In the genomic region with DNA sequence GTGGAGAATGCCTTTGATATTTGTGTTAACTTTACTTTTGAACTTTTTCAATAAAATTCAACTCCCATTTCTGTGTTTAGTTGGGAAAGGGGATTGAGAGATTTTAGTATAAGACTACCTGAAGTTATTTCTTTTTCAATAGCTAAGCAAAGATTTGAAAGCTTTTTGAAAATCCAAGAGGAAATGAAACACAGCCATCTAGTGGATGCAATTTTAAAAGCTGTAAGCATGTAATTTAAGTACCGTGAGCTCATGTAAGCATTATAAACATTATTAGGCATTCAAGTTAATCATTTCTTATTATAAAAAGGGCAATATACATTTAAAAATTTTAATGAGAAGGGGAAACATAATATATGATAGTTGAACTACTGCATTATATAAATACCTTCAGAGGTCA, we compare ENCODE assay signal across 12 cellular contexts.
DNase-seq lines count a peak whose midpoint lies in the region; ATAC-seq, FAIRE-seq and TF ChIP-seq lines count a peak whose summit lies in the region.
"Had no signal": no experiment of that assay in that cellular context is flagged by ENCODE, and none has a peak within 500 bp of the region (broad histone marks: within the 10 kb centered on the region; RNA-seq: fewer than 3 reads in every experiment).

No MANE protein-coding gene starts in this region.

- H3K36me3 Mint-ChIP-seq in astrocyte (ENCODE audit: low read depth, unreplicated experiment) = no peaks in the 10 kb centered on the region

- no peak overlapping the region for H2AFZ ChIP-seq in astrocyte (ENCODE audit: low read depth, low read length)

- no peaks in the 10 kb centered on the region for H3K36me3 ChIP-seq in DOHH2 (ENCODE audit: control insufficient read depth, low read length)
- no peaks in the 10 kb centered on the region for H3K36me3 ChIP-seq in astrocyte (ENCODE audit: insufficient read depth, low read length)
- no peaks in the 10 kb centered on the region for H3K36me3 ChIP-seq in right lobe of liver
- H3K36me3 ChIP-seq: thoracic aorta had no signal

- H3K9me3 ChIP-seq in DOHH2 (ENCODE audit: control insufficient read depth, insufficient read depth, low read length) (no peaks in the 10 kb centered on the region), astrocyte (ENCODE audit: insufficient read depth, low read depth, low read length) (no peaks in the 10 kb centered on the region), right lobe of liver (no peaks in the 10 kb centered on the region)
- H3K9me3 ChIP-seq: thoracic aorta had no signal

- WGBS in right lobe of liver (ENCODE audit: insufficient coverage, low coverage, low lambda C conversion rate, missing lambda C conversion rate) = 16% methylated on average over 1 of the region's 1 CpG

- no peak overlapping the region for H3K9ac ChIP-seq in astrocyte (ENCODE audit: low read length)

- H3K4me1 ChIP-seq in DOHH2 (ENCODE audit: control insufficient read depth, low read length) = no peaks in the 10 kb centered on the region
- H3K4me1 ChIP-seq in astrocyte (ENCODE audit: insufficient read depth, low read length) = no peaks in the 10 kb centered on the region
- H3K4me1 ChIP-seq in right lobe of liver = no peaks in the 10 kb centered on the region

- no peaks in the 10 kb centered on the region for H3K27me3 Mint-ChIP-seq in astrocyte (ENCODE audit: low read depth, unreplicated experiment)
- H3K27me3 Mint-ChIP-seq: activated T-cell treated with anti-CD3 and anti-CD28 coated beads, Interleukin-2, amount 50 U/mL, for 24 hours had no signal

- TF ChIP-seq CTCF in DOHH2 (IDR thresholded peaks at IDR 0.05; ENCODE audit: low read depth, low read length, poor library complexity, severe bottlenecking) = peak; percentile 44
- peak; percentile 59 for TF ChIP-seq CTCF in LNCaP clone FGC (IDR thresholded peaks at IDR 0.05; ENCODE audit: control insufficient read depth, extremely low read depth, insufficient read depth)
- TF ChIP-seq CTCF in astrocyte (IDR thresholded peaks at IDR 0.05; ENCODE audit: insufficient read depth, low read depth, low read length) = peak; percentile 43
- peak in 3 of 4 donors; percentile 35 to 39 (median 35) for TF ChIP-seq CTCF in right lobe of liver (IDR thresholded peaks at IDR 0.05)

- H3K9me3 Mint-ChIP-seq in astrocyte (ENCODE audit: unreplicated experiment) = peaks cover under 1% of the 10 kb centered on the region

- no peak for FAIRE-seq in astrocyte (lab: Jason Lieb, UNC)
- FAIRE-seq: GM18507, small intestine had no signal

- no peak overlapping the region for H3K27ac Mint-ChIP-seq in astrocyte (ENCODE audit: unreplicated experiment)
- H3K27ac Mint-ChIP-seq: activated T-cell treated with anti-CD3 and anti-CD28 coated beads, Interleukin-2, amount 50 U/mL, for 24 hours had no signal

- no peaks in the 10 kb centered on the region for H3K4me1 Mint-ChIP-seq in astrocyte (ENCODE audit: low read depth, unreplicated experiment)

- H3K79me2 ChIP-seq in DOHH2 (ENCODE audit: control insufficient read depth, low read length) (no peaks in the 10 kb centered on the region), astrocyte (ENCODE audit: insufficient read depth, low read length) (no peaks in the 10 kb centered on the region)

- intact Hi-C loops in right lobe of liver (cut with DNase I) = no loop called here

- DNase-seq in LNCaP clone FGC (ENCODE audit: low read depth) (no peak), astrocyte (ENCODE audit: low read depth) (peak; percentile 12), right lobe of liver (no peak), amniotic stem cell (lab: John Stamatoyannopoulos, UW) (no peak), iPS-NIHi7 (ENCODE audit: extremely low spot score) (no peak), ureter (ENCODE audit: low spot score) (no peak)
- no peak for DNase-seq in stimulated activated CD4-positive, alpha-beta T cell treated with anti-CD3 and anti-CD28 coated beads, Interleukin-2, amount 100 ng/mL, for 24 hours
- DNase-seq: activated T-cell treated with anti-CD3 and anti-CD28 coated beads, Interleukin-2, amount 50 U/mL, for 24 hours; small intestine had no signal

- H3K4me2 ChIP-seq in DOHH2 (ENCODE audit: low read length) (no peak overlapping the region), astrocyte (ENCODE audit: low read length) (no peak overlapping the region)

- H3K27ac ChIP-seq in DOHH2 (ENCODE audit: low read depth, low read length) = no peak overlapping the region
- no peak overlapping the region for H3K27ac ChIP-seq in astrocyte (ENCODE audit: low read depth, low read length)
- no peak overlapping the region for H3K27ac ChIP-seq in right lobe of liver
- H3K27ac ChIP-seq: thoracic aorta had no signal

- no peaks in the 10 kb centered on the region for H3K27me3 ChIP-seq in DOHH2 (ENCODE audit: control insufficient read depth, low read length)
- no peaks in the 10 kb centered on the region for H3K27me3 ChIP-seq in astrocyte (ENCODE audit: insufficient read depth, low read length)
- no peaks in the 10 kb centered on the region for H3K27me3 ChIP-seq in right lobe of liver

- no peaks in the 10 kb centered on the region for H3K9me2 ChIP-seq in DOHH2 (replicated peaks; ENCODE audit: control insufficient read depth, low read length)

- H4K20me1 ChIP-seq in DOHH2 (ENCODE audit: control insufficient read depth, insufficient read depth, low read depth, low read length) = no peaks in the 10 kb centered on the region
- H4K20me1 ChIP-seq in astrocyte (ENCODE audit: insufficient read depth, low read length) = no peaks in the 10 kb centered on the region

- no peak for TF ChIP-seq POLR2A in right lobe of liver (IDR thresholded peaks at IDR 0.05)

- H3F3A ChIP-seq in DOHH2 (ENCODE audit: control insufficient read depth, insufficient read depth) = no peaks in the 10 kb centered on the region; the same call in 1 of the 2 replicates

- H3K4me3 Mint-ChIP-seq in astrocyte (ENCODE audit: unreplicated experiment) = no peak overlapping the region
- H3K4me3 Mint-ChIP-seq: activated T-cell treated with anti-CD3 and anti-CD28 coated beads, Interleukin-2, amount 50 U/mL, for 24 hours had no signal

- H3K4me3 ChIP-seq in DOHH2 (ENCODE audit: low read length) = no peak overlapping the region
- H3K4me3 ChIP-seq in LNCaP clone FGC (ENCODE audit: low read depth, low read length) = no peak overlapping the region
- H3K4me3 ChIP-seq in astrocyte (ENCODE audit: insufficient read depth, low read depth, low read length) = no peak overlapping the region
- no peak overlapping the region for H3K4me3 ChIP-seq in right lobe of liver
- H3K4me3 ChIP-seq: thoracic aorta had no signal

- no peak for ATAC-seq in right lobe of liver
